8 cellular contexts compared by ENCODE assay signal in genomic region chr10:86971146-86971991, GRCh38. TPM values are rescaled to one million over a fixed set of nuclear protein-coding genes. Genes with fewer than 3 reads are reported as not detected.
DNase-seq lines count a peak whose midpoint lies in the region; ATAC-seq lines count a peak whose summit lies in the region.

No MANE protein-coding gene starts in this region.

- DNase-seq in ELF-1 (ENCODE audit: low read depth, low spot score) (peak; percentile 67), kidney glomerular epithelial cell (lab: John Stamatoyannopoulos, UW) (peak; percentile 64), NCI-H1105 treated with DMSO at 0.1 percent for 48 hours (lab: John Stamatoyannopoulos, UW) (no peak)
- DNase-seq in Jurkat, Clone E6-1 (ENCODE audit: low read depth, low spot score) = peak; percentile 75
- DNase-seq in activated CD4-positive, CD25-positive, alpha-beta regulatory T cell (lab: John Stamatoyannopoulos, UW) = peak; percentile 71 to 91 (median 81)
- DNase-seq in central memory CD4-positive, alpha-beta T cell = peak; percentile 90
- DNase-seq in stimulated activated CD4-positive, alpha-beta T cell treated with anti-CD3 and anti-CD28 coated beads, Interleukin-1b, Interleukin-23, amount 100 ng/mL, for 48 hours = peak; percentile 83

- H3K4me3 ChIP-seq in Jurkat, Clone E6-1 (ENCODE audit: low read length) = peak overlapping the region; percentile 58

- peak; percentile 76 for ATAC-seq in GM21576 (IDR thresholded peaks at IDR 0.05; ENCODE audit: unreplicated experiment)

RNA-seq across cellular contexts. Expression of gene ADIRF, which starts 3.1 kb away (rescaled TPM):
- not detected for polyA plus RNA-seq in Jurkat, Clone E6-1 (2012; ENCODE audit: insufficient read depth, insufficient read length)

RNA-seq across cellular contexts. Expression of gene SNCG, which starts 13.0 kb away (rescaled TPM):
- not detected for polyA plus RNA-seq in Jurkat, Clone E6-1 (2012; ENCODE audit: insufficient read depth, insufficient read length)

RNA-seq across cellular contexts. Expression of gene MMRN2, which starts 14.0 kb away (rescaled TPM):
- polyA plus RNA-seq in Jurkat, Clone E6-1 (2012; ENCODE audit: insufficient read depth, insufficient read length) = not detected

RNA-seq across cellular contexts. Expression of gene FAM25A, which starts 48.7 kb away (rescaled TPM):
- not detected for polyA plus RNA-seq in Jurkat, Clone E6-1 (2012; ENCODE audit: insufficient read depth, insufficient read length)
